9 cellular contexts compared by ENCODE assay signal in the genomic region with DNA sequence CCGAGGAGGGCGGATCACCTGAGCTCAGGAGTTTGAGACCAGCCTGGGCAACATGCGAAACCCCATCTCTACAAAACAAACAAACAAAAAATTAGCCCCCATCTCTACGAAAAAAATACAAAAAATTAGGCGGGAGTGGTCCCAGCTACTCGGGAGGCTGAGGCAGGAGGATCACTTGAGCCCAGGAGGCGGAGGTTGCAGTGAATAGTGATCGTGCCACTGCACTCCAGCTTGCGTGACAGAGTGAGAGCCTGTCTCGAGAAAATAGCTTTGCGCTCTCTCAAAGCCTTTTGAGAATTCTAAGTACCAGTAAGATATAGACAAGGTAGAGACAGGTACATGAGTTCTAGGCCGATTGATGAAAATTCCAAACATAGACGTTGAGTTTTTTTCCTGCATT. TPM values are rescaled to one million over a fixed set of nuclear protein-coding genes. Genes with fewer than 3 reads are reported as not detected.
A peak's percentile ranks its signal among the peaks of the same experiment; 100 is the strongest.
DNase-seq lines count a peak whose midpoint lies in the region; ATAC-seq and TF ChIP-seq lines count a peak whose summit lies in the region.
"Had no signal": no experiment of that assay in that cellular context is flagged by ENCODE, and none has a peak within 500 bp of the region (broad histone marks: within the 10 kb centered on the region; RNA-seq: fewer than 3 reads in every experiment).

No MANE protein-coding gene starts in this region.

- peaks cover 5% of the 10 kb centered on the region; the same call in 1 of the 2 replicates for H3K27me3 ChIP-seq in GM23338 (ENCODE audit: insufficient read depth)
- H3K27me3 ChIP-seq in Panc1 (ENCODE audit: control insufficient read depth, insufficient read depth, low read length) = no peaks in the 10 kb centered on the region
- H3K27me3 ChIP-seq in fibroblast of lung (ENCODE audit: control insufficient read depth, insufficient read depth, low read length) = no peaks in the 10 kb centered on the region
- no peaks in the 10 kb centered on the region for H3K27me3 ChIP-seq in skeletal muscle satellite cell (ENCODE audit: control insufficient read depth, insufficient read depth, low read length)

- H4K20me1 ChIP-seq in GM23338 (replicated peaks; ENCODE audit: insufficient read depth) = peaks cover 19% of the 10 kb centered on the region
- peaks cover 4% of the 10 kb centered on the region for H4K20me1 ChIP-seq in fibroblast of lung (ENCODE audit: control insufficient read depth, extremely low read depth, insufficient read depth, low read length)

- H3K9me2 ChIP-seq in GM23338 (ENCODE audit: insufficient read depth) = no peaks in the 10 kb centered on the region

- H3K4me3 ChIP-seq in GM23338 = peak overlapping the region; percentile 89
- peak overlapping the region; percentile 65 to 73 for H3K4me3 ChIP-seq in Panc1 (ENCODE audit: low read depth in 2 of 2, low read length in 2 of 2)
- H3K4me3 ChIP-seq in fibroblast of lung (replicated peaks in 1 of 4; ENCODE audit: control extremely low read depth in 1 of 4, insufficient read depth in 1 of 4, low read depth in 3 of 4, low read length in 4 of 4) = peak overlapping the region in 3 of 4 experiments; percentile 70 to 82 (median 78)
- H3K4me3 ChIP-seq in skeletal muscle satellite cell (ENCODE audit: low read length) = peak overlapping the region; percentile 83

- H3K9ac ChIP-seq in fibroblast of lung (ENCODE audit: insufficient read depth, low read length) (no peak overlapping the region), skeletal muscle satellite cell (ENCODE audit: low read depth, low read length) (no peak overlapping the region)

- TF ChIP-seq CTCF in GM23338 (conservative IDR thresholded peaks at IDR 0.05; ENCODE audit: low read depth in 2 of 2) = no peak
- TF ChIP-seq CTCF in Panc1 (IDR thresholded peaks at IDR 0.05) = no peak
- TF ChIP-seq CTCF in fibroblast of lung (conservative IDR thresholded peaks at IDR 0.05 in 1 of 2, IDR thresholded peaks at IDR 0.05 in 1 of 2; ENCODE audit: low read depth in 1 of 2, low read length in 2 of 2) = no peak

- peaks cover 61% of the 10 kb centered on the region for H3K4me1 Mint-ChIP-seq in GM23338

- peak overlapping the region; percentile 74 for H3K4me3 Mint-ChIP-seq in GM23338

- POLR2A ChIA-PET in Panc1 (lab: Charles Lee) = interaction anchor here (0.9 kb wide), 1 partner anchor 12 kb away, joined by 3 read pairs; no protein-coding TSS in a partner anchor

- DNase-seq in GM23338 (ENCODE audit: low spot score) = no peak
- DNase-seq in Panc1 (ENCODE audit: low read depth, low spot score) = no peak
- no peak for DNase-seq in fibroblast of lung (ENCODE audit: low read depth in 2 of 2)
- DNase-seq: activated effector memory CD4-positive, alpha-beta T cell treated with Interleukin-2 at 50 U/mL for 16 hours; KG1 had no signal

- H2AFZ ChIP-seq in GM23338 (no peak overlapping the region), fibroblast of lung (ENCODE audit: low read length) (no peak overlapping the region)

- H3K9me3 ChIP-seq in Panc1 (ENCODE audit: control insufficient read depth, insufficient read depth, low read depth, low read length) (no peaks in the 10 kb centered on the region), fibroblast of lung (ENCODE audit: control insufficient read depth, insufficient read depth, low read depth, low read length) (no peaks in the 10 kb centered on the region), skeletal muscle satellite cell (replicated peaks; ENCODE audit: low read length) (no peaks in the 10 kb centered on the region)

- peak overlapping the region; percentile 96 for H3K4me2 ChIP-seq in GM23338
- peak overlapping the region; percentile 79 for H3K4me2 ChIP-seq in fibroblast of lung (ENCODE audit: extremely low read depth, insufficient read depth, low read length)
- peak overlapping the region; percentile 88 for H3K4me2 ChIP-seq in skeletal muscle satellite cell (ENCODE audit: low read length)

- H3K36me3 ChIP-seq in GM23338 (ENCODE audit: insufficient read depth) = no peaks in the 10 kb centered on the region
- H3K36me3 ChIP-seq in Panc1 (ENCODE audit: control insufficient read depth, insufficient read depth, low read length) = peaks cover 3% of the 10 kb centered on the region; the same call in 1 of the 2 replicates
- H3K36me3 ChIP-seq in fibroblast of lung (ENCODE audit: control insufficient read depth, insufficient read depth, low read length) = no peaks in the 10 kb centered on the region
- no peaks in the 10 kb centered on the region for H3K36me3 ChIP-seq in skeletal muscle satellite cell (ENCODE audit: insufficient read depth, low read length)

- no peak overlapping the region for H3K27ac ChIP-seq in GM23338 (ENCODE audit: low read depth)
- no peak overlapping the region for H3K27ac ChIP-seq in Panc1 (ENCODE audit: low read length)
- H3K27ac ChIP-seq in fibroblast of lung (ENCODE audit: insufficient read depth, low read length) = no peak overlapping the region

- no peaks in the 10 kb centered on the region; the same call in 2 of the 3 replicates for H3K36me3 Mint-ChIP-seq in GM23338 (ENCODE audit: low read depth)

- CTCF ChIA-PET in Panc1 (lab: Charles Lee) = interaction anchor here (0.8 kb wide), 1 partner anchor 22 kb away, joined by 3 read pairs; no protein-coding TSS in a partner anchor

- peaks cover 24% of the 10 kb centered on the region; the same call in 1 of the 2 replicates for H3F3A ChIP-seq in GM23338 (replicated peaks; ENCODE audit: low read depth)

- no peak overlapping the region for H3K27ac Mint-ChIP-seq in GM23338

- in situ Hi-C loops in Panc1 (cut with HindIII; ENCODE audit: low pct_unique_long_range_greater_than_20kb, low sequenced_read_pairs) = no loop called here

- H3K4me1 ChIP-seq in GM23338 (ENCODE audit: insufficient read depth) = peaks cover 51% of the 10 kb centered on the region
- peaks cover 33% of the 10 kb centered on the region for H3K4me1 ChIP-seq in Panc1 (ENCODE audit: control insufficient read depth, insufficient read depth, low read length)
- H3K4me1 ChIP-seq in fibroblast of lung (ENCODE audit: control insufficient read depth, extremely low read depth, insufficient read depth, low read length) = no peaks in the 10 kb centered on the region
- peaks cover 30% of the 10 kb centered on the region for H3K4me1 ChIP-seq in skeletal muscle satellite cell (ENCODE audit: control insufficient read depth, insufficient read depth, low read length)

- BruUV-seq in Panc1 (replicated peaks; lab: Mats Ljungman, UMichigan) = no TSS peak

- intact Hi-C loops in Panc1 (cut with micrococcal nuclease; ENCODE audit: unreplicated experiment) = no loop called here

- ATAC-seq in GM23338 (no peak), Panc1 (no peak), GM18867 (IDR thresholded peaks at IDR 0.05; ENCODE audit: unreplicated experiment) (no peak), GM19463 (IDR thresholded peaks at IDR 0.05; ENCODE audit: unreplicated experiment) (no peak), GM21447 (IDR thresholded peaks at IDR 0.05; ENCODE audit: unreplicated experiment) (no peak)

- H3K9me3 Mint-ChIP-seq in GM23338 = no peaks in the 10 kb centered on the region

- peaks cover 58% of the 10 kb centered on the region for H3K79me2 ChIP-seq in GM23338 (replicated peaks; ENCODE audit: insufficient read depth)
- H3K79me2 ChIP-seq in fibroblast of lung (ENCODE audit: control insufficient read depth, insufficient read depth, low read length) = peaks cover 21% of the 10 kb centered on the region

- H3K27me3 Mint-ChIP-seq in GM23338 (ENCODE audit: insufficient read depth, low read depth, poor library complexity) = peaks cover 11% of the 10 kb centered on the region

TF ChIP-seq in GM23338, 12 proteins besides CTCF, POLR2A, EP300 and RAD21 (continues in another document):
- TF ChIP-seq EZH2phosphoT487 (IDR thresholded peaks at IDR 0.05; ENCODE audit: unreplicated experiment) (no peak), POLR2AphosphoS5 (IDR thresholded peaks at IDR 0.05; ENCODE audit: low read depth) (no peak), ETS1 (IDR thresholded peaks at IDR 0.05) (no peak), ZNF114 (CRISPR knock-in tag; IDR thresholded peaks at IDR 0.05) (no peak), NANOG (IDR thresholded peaks at IDR 0.05; ENCODE audit: borderline replicate concordance) (no peak), EZH2 (IDR thresholded peaks at IDR 0.05; ENCODE audit: low read depth, unreplicated experiment) (no peak)

RNA-seq across cellular contexts. Expression of gene SOCS7, which starts 2.0 kb away (rescaled TPM):
- total RNA-seq in GM23338 (2014; rRNA removed; shearing (Covaris generic)) = 26.1 and 29.2 TPM in 2 replicates
- polyA plus RNA-seq in GM23338 (2016; fragmentation: Nextera tagmentation; extraction: Ambion mirVana) (5.0 and 5.1 TPM in 2 replicates), fibroblast of lung (4.8 and 5.2 TPM in 2 replicates)
- total RNA-seq in Panc1 (2021; ENCODE audit: unreplicated experiment) (31.0 TPM), fibroblast of lung (9.4 and 9.8 TPM in 2 replicates)
- polyA plus RNA-seq in Panc1 (2012; ENCODE audit: insufficient read length) = 12.6 TPM
- 4.1 and 6.3 TPM in 2 replicates for polyA plus RNA-seq in fibroblast of lung (2012)
- polyA minus RNA-seq in fibroblast of lung (ENCODE audit: low replicate concordance) = 14.3 and 38.2 TPM in 2 replicates
- total RNA-seq in skeletal muscle satellite cell (2012; rRNA removed) = 8.7 and 9.4 TPM in 2 replicates

RNA-seq across cellular contexts. Expression of gene GPR179, which starts 9.9 kb away (rescaled TPM):
- 0.03 and 0.04 TPM in 2 replicates for total RNA-seq in GM23338 (2014; rRNA removed; shearing (Covaris generic))
- 0.03 TPM in 2 replicates for polyA plus RNA-seq in GM23338 (2016; fragmentation: Nextera tagmentation; extraction: Ambion mirVana)
- total RNA-seq in Panc1 (2021; ENCODE audit: unreplicated experiment) = 0.03 TPM
- 0.06 TPM for polyA plus RNA-seq in Panc1 (2012; ENCODE audit: insufficient read length)
- total RNA-seq in fibroblast of lung = under 0.01 TPM in 2 replicates
- not detected in 2 replicates for polyA plus RNA-seq in fibroblast of lung
- polyA plus RNA-seq in fibroblast of lung (2012) = not detected in 2 replicates
- 0.31 TPM in 1 of 2 replicates, not detected in the other for polyA minus RNA-seq in fibroblast of lung (ENCODE audit: low replicate concordance)
- not detected in 2 replicates for total RNA-seq in skeletal muscle satellite cell (2012; rRNA removed)

RNA-seq across cellular contexts. Expression of gene MRPL45, which starts 56.7 kb away (rescaled TPM):
- total RNA-seq in GM23338 (2014; rRNA removed; shearing (Covaris generic)) = 63.9 and 65.7 TPM in 2 replicates
- polyA plus RNA-seq in GM23338 (2016; fragmentation: Nextera tagmentation; extraction: Ambion mirVana) (42.6 and 43.5 TPM in 2 replicates), fibroblast of lung (56.1 and 59.6 TPM in 2 replicates)
- total RNA-seq in Panc1 (2021; ENCODE audit: unreplicated experiment) (24.7 TPM), fibroblast of lung (34.7 and 35.4 TPM in 2 replicates)
- polyA plus RNA-seq in Panc1 (2012; ENCODE audit: insufficient read length) = 17.8 TPM
- 34.1 and 37.8 TPM in 2 replicates for polyA plus RNA-seq in fibroblast of lung (2012)
- polyA minus RNA-seq in fibroblast of lung (ENCODE audit: low replicate concordance) = 14.8 and 25.7 TPM in 2 replicates
- total RNA-seq in skeletal muscle satellite cell (2012; rRNA removed) = 29.3 and 37.5 TPM in 2 replicates
